1 cellular context compared by ENCODE assay signal in the genomic region with DNA sequence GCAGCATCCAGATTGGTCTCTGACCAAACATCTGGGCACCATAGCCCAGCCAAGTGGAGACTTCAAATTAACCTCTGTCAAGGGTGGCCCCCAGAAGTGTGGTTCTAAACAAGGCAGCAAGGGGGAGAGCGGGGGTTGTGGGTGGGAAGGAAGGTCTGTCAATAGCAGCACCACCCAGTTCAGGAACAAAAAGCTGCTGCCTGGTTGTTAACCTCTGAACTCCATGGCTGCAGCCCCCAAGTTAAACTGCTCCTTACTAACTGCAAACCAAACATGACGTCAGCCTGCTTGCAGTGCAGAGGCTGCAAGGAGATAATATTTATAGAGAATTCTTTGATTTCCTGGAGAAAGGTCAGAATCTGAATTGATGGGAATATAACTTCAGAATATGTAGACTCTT.
TF ChIP-seq lines count a peak whose summit lies in the region.

No MANE protein-coding gene starts in this region.

TF ChIP-seq in GM23338, 12 proteins besides CTCF, POLR2A, EP300 and RAD21 (continued from another document):
- TF ChIP-seq ZNF462 (CRISPR knock-in tag; IDR thresholded peaks at IDR 0.05) (no peak), EZH2phosphoT487 (IDR thresholded peaks at IDR 0.05; ENCODE audit: unreplicated experiment) (no peak), ZNF114 (CRISPR knock-in tag; IDR thresholded peaks at IDR 0.05) (no peak), REST (IDR thresholded peaks at IDR 0.05; ENCODE audit: unreplicated experiment) (no peak), CREB1 (CRISPR knock-in tag; IDR thresholded peaks at IDR 0.05; ENCODE audit: low read depth) (no peak), STAT1 (IDR thresholded peaks at IDR 0.05; ENCODE audit: unreplicated experiment) (no peak), NANOG (IDR thresholded peaks at IDR 0.05; ENCODE audit: borderline replicate concordance) (no peak), EZH2 (IDR thresholded peaks at IDR 0.05; ENCODE audit: low read depth, unreplicated experiment) (no peak)
